22 cellular contexts compared by ENCODE assay signal in the genomic region with DNA sequence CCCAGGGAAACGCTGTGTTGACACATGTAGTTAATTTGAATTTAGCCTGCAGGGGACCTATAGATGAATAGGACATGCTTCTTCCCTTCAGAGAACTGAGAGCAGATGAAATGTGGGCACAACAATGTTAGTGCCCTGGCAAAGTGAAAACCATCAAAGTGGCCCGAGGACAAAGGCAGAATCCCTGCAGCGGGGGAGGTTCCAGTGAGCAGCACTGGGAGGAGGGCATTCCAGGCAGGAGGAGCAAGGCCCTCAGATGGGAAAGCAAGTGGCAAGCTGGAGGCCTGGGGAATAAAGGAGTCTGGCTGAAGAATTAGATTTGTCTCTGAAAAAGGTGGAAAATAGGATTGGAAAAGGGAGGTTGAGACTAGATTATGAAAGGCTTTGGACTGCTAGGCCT. TPM values are rescaled to one million over a fixed set of nuclear protein-coding genes. Genes with fewer than 3 reads are reported as not detected.
"Had no signal": no experiment of that assay in that cellular context is flagged by ENCODE, and none has a peak within 500 bp of the region (broad histone marks: within the 10 kb centered on the region; RNA-seq: fewer than 3 reads in every experiment).

No MANE protein-coding gene starts in this region.

- H3K9me3 ChIP-seq: left ventricle myocardium inferior, lower lobe of right lung, pancreas, uterus had no signal

- H3K36me3 ChIP-seq: left ventricle myocardium inferior, lower lobe of right lung, pancreas, uterus had no signal

- H3K27ac Mint-ChIP-seq: endodermal cell; memory B cell; natural killer cell treated with Interleukin-12 subunit alpha and Interleukin-12 subunit beta and Interleukin-15 and Interleukin-18, amount 100 ng/mL, for 72 hours; progenitor cell of endocrine pancreas; type B pancreatic cell had no signal

- H3K27me3 Mint-ChIP-seq: memory B cell had no signal

- ATAC-seq: foreskin keratinocyte; left cardiac atrium; lower lobe of right lung; natural killer cell treated with Interleukin-12 subunit alpha and Interleukin-12 subunit beta and Interleukin-15 and Interleukin-18, amount 100 ng/mL, for 72 hours; pancreas; right cardiac atrium had no signal

- H3K27ac ChIP-seq: foreskin keratinocyte, left ventricle myocardium inferior, lower lobe of right lung, pancreas, uterus had no signal

- H3K4me1 ChIP-seq: foreskin keratinocyte, left ventricle myocardium inferior, lower lobe of right lung, pancreas, uterus had no signal

- H3K4me1 Mint-ChIP-seq: memory B cell had no signal

- H3K9me3 Mint-ChIP-seq: endodermal cell; memory B cell; natural killer cell treated with Interleukin-12 subunit alpha and Interleukin-12 subunit beta and Interleukin-15 and Interleukin-18, amount 100 ng/mL, for 72 hours; type B pancreatic cell had no signal

- H3K27me3 ChIP-seq: foreskin keratinocyte, pancreas, uterus had no signal

- H3K36me3 Mint-ChIP-seq: memory B cell; natural killer cell treated with Interleukin-12 subunit alpha and Interleukin-12 subunit beta and Interleukin-15 and Interleukin-18, amount 100 ng/mL, for 72 hours; type B pancreatic cell had no signal

- DNase-seq: effector CD4-positive, alpha-beta T cell; erythroblast; foreskin keratinocyte; kidney; left cardiac atrium; left ventricle myocardium inferior; lower lobe of right lung; midbrain; occipital lobe; pancreas; right cardiac atrium; small intestine; stimulated activated CD4-positive, alpha-beta T cell treated with anti-CD3 and anti-CD28 coated beads, Interleukin-12 subunit alpha, Interleukin-12 subunit beta, amount 100 ng/mL, for 4 hours; stimulated activated naive CD4-positive, alpha-beta T cell treated with Interleukin-2 at 50 U/mL for 16 hours; uterus had no signal

- H3K4me3 Mint-ChIP-seq: endodermal cell; memory B cell; natural killer cell treated with Interleukin-12 subunit alpha and Interleukin-12 subunit beta and Interleukin-15 and Interleukin-18, amount 100 ng/mL, for 72 hours; type B pancreatic cell had no signal

- H3K4me3 ChIP-seq: left ventricle myocardium inferior, lower lobe of right lung, pancreas, uterus had no signal

RNA-seq across cellular contexts. Expression of gene C1orf94, which starts 37.3 kb away (rescaled TPM):
- total RNA-seq: dermis microvascular lymphatic vessel endothelial cell; endothelial cell of umbilical vein; foreskin keratinocyte; kidney; left cardiac atrium; left ventricle myocardium inferior; lower lobe of right lung; natural killer cell treated with Interleukin-12 subunit alpha and Interleukin-12 subunit beta and Interleukin-15 and Interleukin-18, amount 100 ng/mL, for 72 hours; pancreas; progenitor cell of endocrine pancreas; right cardiac atrium; uterus had no signal
- polyA plus RNA-seq: endothelial cell of umbilical vein, foreskin keratinocyte, pancreas, right cardiac atrium, small intestine had no signal

RNA-seq across cellular contexts. Expression of gene CSMD2, which starts 48.9 kb away (rescaled TPM):
- total RNA-seq: endothelial cell of umbilical vein; natural killer cell treated with Interleukin-12 subunit alpha and Interleukin-12 subunit beta and Interleukin-15 and Interleukin-18, amount 100 ng/mL, for 72 hours had no signal
